Comparison of ENCODE assay signal across 15 cellular contexts in the genomic region with DNA sequence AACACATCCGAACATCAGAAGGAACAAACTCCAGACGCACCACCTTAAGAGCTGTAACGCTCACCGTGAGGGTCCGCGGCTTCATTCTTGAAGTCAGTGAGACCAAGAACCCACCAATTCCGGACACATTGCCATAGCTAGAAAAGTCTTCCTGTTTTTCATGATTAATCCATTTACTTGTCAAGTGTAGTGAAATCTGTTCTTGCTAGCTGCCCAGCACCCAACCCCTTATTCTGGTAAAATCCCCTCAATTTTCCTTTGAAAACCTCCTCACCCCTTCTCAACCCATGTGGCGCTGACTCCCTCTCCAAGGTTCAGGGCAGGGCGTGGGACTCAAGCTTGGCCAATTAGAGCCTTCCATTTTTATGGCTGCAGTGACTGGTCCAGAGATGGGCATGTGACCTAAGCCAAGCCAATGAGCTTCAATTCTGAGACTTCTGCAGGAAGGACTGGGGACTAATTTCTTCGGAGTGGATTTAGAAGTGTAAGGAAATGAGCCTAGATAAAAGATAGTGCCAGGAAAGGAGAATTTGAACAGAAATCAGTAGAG. TPM values are rescaled to one million over a fixed set of nuclear protein-coding genes. Genes with fewer than 3 reads are reported as not detected.
A peak's percentile ranks its signal among the peaks of the same experiment; 100 is the strongest.
DNase-seq lines count a peak whose midpoint lies in the region; ATAC-seq and TF ChIP-seq lines count a peak whose summit lies in the region.
"Had no signal": no experiment of that assay in that cellular context is flagged by ENCODE, and none has a peak within 500 bp of the region (broad histone marks: within the 10 kb centered on the region; RNA-seq: fewer than 3 reads in every experiment).

No MANE protein-coding gene starts in this region.

- TF ChIP-seq CTCF in left ventricle myocardium inferior (IDR thresholded peaks at IDR 0.05; ENCODE audit: borderline replicate concordance) (no peak), HFFc6 (IDR thresholded peaks at IDR 0.05) (no peak)

- H3K9me3 Mint-ChIP-seq in CD8-positive, alpha-beta memory T cell: peaks cover 4 to 13% (median 5%) of the 10 kb centered on the region in 5 donors
- H3K9me3 Mint-ChIP-seq in HFFc6: no peaks in the 10 kb centered on the region

- H3K4me3 Mint-ChIP-seq in CD8-positive, alpha-beta memory T cell: peak overlapping the region; percentile 76 to 90 (median 86)
- H3K4me3 Mint-ChIP-seq in HFFc6: no peak overlapping the region

- DNase-seq in CD8-positive, alpha-beta memory T cell: peak in 1 of 5 donors; percentile 52
- peak; percentile 47 to 53 for DNase-seq in activated CD4-positive, alpha-beta T cell treated with anti-CD3 and anti-CD28 coated beads, Interleukin-2, amount 50 U/mL, for 48 hours
- DNase-seq in left ventricle myocardium inferior (no peak), HFFc6 (no peak), ecto neural progenitor cell (ENCODE audit: low spot score) (no peak)
- DNase-seq in stimulated activated CD4-positive, alpha-beta T cell treated with anti-CD3 and anti-CD28 coated beads, Interleukin-2, amount 100 ng/mL, for 4 hours (ENCODE audit: low read depth): peak; percentile 47
- DNase-seq: DMS 273 treated with DMSO at 0.1 percent for 48 hours, gastrocnemius medialis, kidney glomerular epithelial cell, NCI-H1105, NCI-H524 treated with DMSO at 0.1 percent for 48 hours had no signal

- no peak overlapping the region for H3K27ac ChIP-seq in CD8-positive, alpha-beta memory T cell (ENCODE audit: low read depth, low read length)
- H3K27ac ChIP-seq in left ventricle myocardium inferior (replicated peaks): no peak overlapping the region
- H3K27ac ChIP-seq: VCaP had no signal

- peak overlapping the region; percentile 92 to 99 (median 96) for H3K27ac Mint-ChIP-seq in CD8-positive, alpha-beta memory T cell
- H3K27ac Mint-ChIP-seq in HFFc6: no peak overlapping the region

- H3K4me1 ChIP-seq in CD8-positive, alpha-beta memory T cell (ENCODE audit: insufficient read depth, low read length): peaks cover 69% of the 10 kb centered on the region
- H3K4me1 ChIP-seq in left ventricle myocardium inferior: peaks cover 17% of the 10 kb centered on the region

- no peaks in the 10 kb centered on the region for H3K36me3 ChIP-seq in CD8-positive, alpha-beta memory T cell (ENCODE audit: insufficient read depth, low read length)
- H3K36me3 ChIP-seq in left ventricle myocardium inferior: no peaks in the 10 kb centered on the region
- H3K36me3 ChIP-seq: gastrocnemius medialis had no signal

- H3K27me3 Mint-ChIP-seq in CD8-positive, alpha-beta memory T cell: peaks cover 5 to 10% of the 10 kb centered on the region in 2 donors
- H3K27me3 Mint-ChIP-seq in HFFc6 (ENCODE audit: insufficient read depth): peaks cover 24% of the 10 kb centered on the region

- H3K4me3 ChIP-seq in CD8-positive, alpha-beta memory T cell (ENCODE audit: low read length): peak overlapping the region; percentile 47
- peak overlapping the region; percentile 42 for H3K4me3 ChIP-seq in left ventricle myocardium inferior
- H3K4me3 ChIP-seq: gastrocnemius medialis had no signal

- POLR2A ChIA-PET in CD8-positive, alpha-beta memory T cell (lab: Charles Lee): interaction anchor here (0.6 to 4.0 kb wide), 5 partner anchors 10 to 238 kb away, joined by 4 to 46 read pairs (median 5); a partner anchor contains a TSS

- H3K9me3 ChIP-seq in CD8-positive, alpha-beta memory T cell (ENCODE audit: low read length): no peaks in the 10 kb centered on the region
- H3K9me3 ChIP-seq in left ventricle myocardium inferior (replicated peaks): peaks cover 8% of the 10 kb centered on the region
- H3K9me3 ChIP-seq: gastrocnemius medialis had no signal

- CTCF ChIA-PET in CD8-positive, alpha-beta memory T cell (lab: Charles Lee): interaction anchor here (1.3 to 4.1 kb wide), 4 partner anchors 11 to 33 kb away, joined by 5 to 48 read pairs (median 10); a partner anchor contains a TSS

- H3K36me3 Mint-ChIP-seq in CD8-positive, alpha-beta memory T cell: peaks cover 0 to 15% (median 1%) of the 10 kb centered on the region in 3 donors
- no peaks in the 10 kb centered on the region; the same call in 1 of the 2 replicates for H3K36me3 Mint-ChIP-seq in HFFc6 (ENCODE audit: low read depth)

- intact Hi-C loops in left ventricle myocardium inferior (cut with micrococcal nuclease): no loop called here

- ATAC-seq in HG03342 (IDR thresholded peaks at IDR 0.05; ENCODE audit: unreplicated experiment): no peak
- no peak for ATAC-seq in GM19397 (IDR thresholded peaks at IDR 0.05; ENCODE audit: unreplicated experiment)
- ATAC-seq: gastrocnemius medialis had no signal

- peaks cover 65 to 95% (median 93%) of the 10 kb centered on the region in 3 donors for H3K4me1 Mint-ChIP-seq in CD8-positive, alpha-beta memory T cell
- peaks cover 9% of the 10 kb centered on the region for H3K4me1 Mint-ChIP-seq in HFFc6 (ENCODE audit: low read depth)

- H3K27me3 ChIP-seq in CD8-positive, alpha-beta memory T cell (ENCODE audit: insufficient read depth, low read length, poor library complexity, severe bottlenecking): no peaks in the 10 kb centered on the region
- peaks cover 32% of the 10 kb centered on the region for H3K27me3 ChIP-seq in left ventricle myocardium inferior (ENCODE audit: low read depth)

RNA-seq across cellular contexts. Expression of a gene that starts 9.8 kb away (rescaled TPM):
- 1 to 10 TPM; 1.8 to 2.4 TPM for total RNA-seq in CD8-positive, alpha-beta memory T cell
- 14.6 TPM for polyA plus RNA-seq in CD8-positive, alpha-beta memory T cell
- total RNA-seq in left ventricle myocardium inferior: not detected
- not detected for total RNA-seq in HFFc6 (2021; fragmentation: NEBNext Ultra II Directional; extraction: Animal tissue kit (Norgen Biotek cat#: 25700))
- total RNA-seq: gastrocnemius medialis, osteoblast had no signal

Comparison
In these comparisons a context has a peak if more than half of its experiments do, and no peak if none do; other contexts are left out.
1. DNase-seq: peak in activated CD4-positive, alpha-beta T cell treated with anti-CD3 and anti-CD28 coated beads, Interleukin-2, amount 50 U/mL, for 48 hours (2 of 2) and stimulated activated CD4-positive, alpha-beta T cell treated with anti-CD3 and anti-CD28 coated beads, Interleukin-2, amount 100 ng/mL, for 4 hours (single experiment); none in left ventricle myocardium inferior (single experiment), HFFc6 (single experiment) and ecto neural progenitor cell (single experiment).